Comparison of ENCODE assay signal across 8 cellular contexts in genomic region chr16:50683689-50684374, GRCh38. TPM values are rescaled to one million over a fixed set of nuclear protein-coding genes. Genes with fewer than 3 reads are reported as not detected.
DNase-seq lines count a peak whose midpoint lies in the region; ATAC-seq, FAIRE-seq and TF ChIP-seq lines count a peak whose summit lies in the region.

No MANE protein-coding gene starts in this region.

- ATAC-seq in GM19397 (IDR thresholded peaks at IDR 0.05; ENCODE audit: unreplicated experiment) = peak; percentile 68
- peak; percentile 58 for ATAC-seq in HG03342 (IDR thresholded peaks at IDR 0.05; ENCODE audit: unreplicated experiment)

- no peak for FAIRE-seq in urothelium cell line (lab: Jason Lieb, UNC)
- no peak for FAIRE-seq in frontal cortex (lab: Jason Lieb, UNC)

- peak overlapping the region; percentile 50 for H3K4me3 Mint-ChIP-seq in activated CD4-positive, alpha-beta T cell treated with anti-CD3 and anti-CD28 coated beads, Interleukin-2, amount 10 ng/mL, durations not matched to agents 7 days and 5 days
- no peak overlapping the region for H3K4me3 Mint-ChIP-seq in nephron progenitor cell

- peak; percentile 80 for DNase-seq in CMK (ENCODE audit: low read depth)
- peak; percentile 72 for DNase-seq in activated CD4-positive, alpha-beta T cell treated with anti-CD3 and anti-CD28 coated beads, Interleukin-2, amount 10 ng/mL, durations not matched to agents 7 days and 5 days
- DNase-seq in nephron progenitor cell = no peak
- no peak for DNase-seq in NCI-H2227 treated with DMSO at 0.1 percent for 48 hours (lab: John Stamatoyannopoulos, UW)
- no peak for DNase-seq in urothelium cell line (ENCODE audit: low spot score)
- DNase-seq in frontal cortex (ENCODE audit: low spot score in 2 of 2) = no peak

- H3K27ac Mint-ChIP-seq in activated CD4-positive, alpha-beta T cell treated with anti-CD3 and anti-CD28 coated beads, Interleukin-2, amount 10 ng/mL, durations not matched to agents 7 days and 5 days = peak overlapping the region; percentile 87
- H3K27ac Mint-ChIP-seq in nephron progenitor cell = peak overlapping the region; percentile 32

- CTCF ChIA-PET in activated CD4-positive, alpha-beta T cell treated with anti-CD3 and anti-CD28 coated beads, Interleukin-2, amount 10 ng/mL, durations not matched to agents 7 days and 5 days (lab: Charles Lee) = interaction anchor here (2.0 to 12.2 kb wide), 3 partner anchors 12 to 659 kb away, joined by 6 to 224 read pairs (median 24); partner anchors contain the start of gene CNEP1R1

- H3K4me1 Mint-ChIP-seq in activated CD4-positive, alpha-beta T cell treated with anti-CD3 and anti-CD28 coated beads, Interleukin-2, amount 10 ng/mL, durations not matched to agents 7 days and 5 days = peaks cover 68% of the 10 kb centered on the region
- peaks cover 4% of the 10 kb centered on the region for H3K4me1 Mint-ChIP-seq in nephron progenitor cell

- H3K9me3 Mint-ChIP-seq in activated CD4-positive, alpha-beta T cell treated with anti-CD3 and anti-CD28 coated beads, Interleukin-2, amount 10 ng/mL, durations not matched to agents 7 days and 5 days = peaks cover 2% of the 10 kb centered on the region
- H3K9me3 Mint-ChIP-seq in nephron progenitor cell = no peaks in the 10 kb centered on the region

- no peaks in the 10 kb centered on the region for H3K27me3 Mint-ChIP-seq in activated CD4-positive, alpha-beta T cell treated with anti-CD3 and anti-CD28 coated beads, Interleukin-2, amount 10 ng/mL, durations not matched to agents 7 days and 5 days
- peaks cover 10% of the 10 kb centered on the region for H3K27me3 Mint-ChIP-seq in nephron progenitor cell (ENCODE audit: low read depth, poor library complexity)

- no peak for TF ChIP-seq CTCF in nephron progenitor cell (IDR thresholded peaks at IDR 0.05)

- POLR2A ChIA-PET in activated CD4-positive, alpha-beta T cell treated with anti-CD3 and anti-CD28 coated beads, Interleukin-2, amount 10 ng/mL, durations not matched to agents 7 days and 5 days (lab: Charles Lee) = no interaction called here

- peaks cover 23% of the 10 kb centered on the region for H3K36me3 Mint-ChIP-seq in activated CD4-positive, alpha-beta T cell treated with anti-CD3 and anti-CD28 coated beads, Interleukin-2, amount 10 ng/mL, durations not matched to agents 7 days and 5 days (ENCODE audit: low read depth)
- no peaks in the 10 kb centered on the region for H3K36me3 Mint-ChIP-seq in nephron progenitor cell (ENCODE audit: low read depth)

RNA-seq across cellular contexts. Expression of gene SNX20, which starts 2.7 kb away (rescaled TPM):
- 10 to 100 TPM; 83.9 to 98.5 TPM for total RNA-seq in activated CD4-positive, alpha-beta T cell treated with anti-CD3 and anti-CD28 coated beads, Interleukin-2, amount 10 ng/mL, durations not matched to agents 7 days and 5 days
- total RNA-seq in frontal cortex = under 0.01 TPM

RNA-seq across cellular contexts. Expression of gene NOD2, which starts 9.6 kb away (rescaled TPM):
- total RNA-seq in activated CD4-positive, alpha-beta T cell treated with anti-CD3 and anti-CD28 coated beads, Interleukin-2, amount 10 ng/mL, durations not matched to agents 7 days and 5 days = 1 to 10 TPM; 3.3 to 3.8 TPM
- under 0.01 TPM for total RNA-seq in frontal cortex

RNA-seq across cellular contexts. Expression of gene CYLD, which starts 58.1 kb away (rescaled TPM):
- total RNA-seq in activated CD4-positive, alpha-beta T cell treated with anti-CD3 and anti-CD28 coated beads, Interleukin-2, amount 10 ng/mL, durations not matched to agents 7 days and 5 days = 100 to 1,000 TPM; 200 to 222 TPM
- total RNA-seq in frontal cortex = 35.9 TPM

Comparison
In these comparisons a context has a peak if more than half of its experiments do, and no peak if none do; other contexts are left out.
1. DNase-seq: peak in CMK (single experiment) and activated CD4-positive, alpha-beta T cell treated with anti-CD3 and anti-CD28 coated beads, Interleukin-2, amount 10 ng/mL, durations not matched to agents 7 days and 5 days (single experiment); none in nephron progenitor cell (single experiment), NCI-H2227 treated with DMSO at 0.1 percent for 48 hours (single experiment), urothelium cell line (single experiment) and frontal cortex (0 of 2).
2. RNA of gene SNX20, which starts 2.7 kb away (total RNA-seq): 83.9 to 98.5 TPM in activated CD4-positive, alpha-beta T cell treated with anti-CD3 and anti-CD28 coated beads, Interleukin-2, amount 10 ng/mL, durations not matched to agents 7 days and 5 days; under 0.01 TPM in frontal cortex (single experiment); every median in the first group is over 10 times any median in the second.